9 cellular contexts compared by ENCODE assay signal in the genomic region with DNA sequence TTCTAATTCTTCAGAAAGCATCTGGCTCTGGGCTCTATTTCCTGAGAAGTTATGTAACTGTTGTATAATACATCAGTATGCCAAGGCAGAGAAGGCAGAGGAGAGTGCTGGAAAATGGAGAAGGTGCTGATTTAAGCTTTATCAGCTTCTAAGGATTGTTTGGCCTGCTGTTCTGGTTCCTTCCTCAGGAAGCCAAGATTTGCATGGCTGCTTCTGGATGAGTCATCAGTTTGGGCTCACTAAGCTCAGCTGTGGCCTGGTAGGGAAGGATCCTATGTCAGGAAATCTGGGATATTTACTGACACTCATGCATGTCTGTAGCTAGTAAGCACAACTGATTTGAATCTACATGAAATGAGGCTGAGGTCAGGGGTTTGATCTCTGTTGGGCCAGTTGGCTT.
DNase-seq lines count a peak whose midpoint lies in the region; ATAC-seq and TF ChIP-seq lines count a peak whose summit lies in the region.
"Had no signal": no experiment of that assay in that cellular context is flagged by ENCODE, and none has a peak within 500 bp of the region (broad histone marks: within the 10 kb centered on the region; RNA-seq: fewer than 3 reads in every experiment).

No MANE protein-coding gene starts in this region.

- H3K27ac ChIP-seq in H9 (ENCODE audit: insufficient read length, low read depth, low read length) (no peak overlapping the region), SK-N-MC (peak overlapping the region; percentile 94), smooth muscle cell (ENCODE audit: low read depth) (peak overlapping the region; percentile 58)
- H3K27ac ChIP-seq in CD8-positive, alpha-beta T cell (ENCODE audit: low read depth, low read length): no peak overlapping the region

- H3K56ac ChIP-seq in H9 (ENCODE audit: insufficient read length, low read depth, low read length): no peak overlapping the region

- H3K4ac ChIP-seq in H9 (ENCODE audit: low read depth, low read length): no peak overlapping the region

- H4K8ac ChIP-seq in H9 (replicated peaks; ENCODE audit: insufficient read length, low read depth, low read length): no peak overlapping the region

- no peak overlapping the region for H3K9ac ChIP-seq in H9 (ENCODE audit: extremely low read depth, insufficient read length, low read length)
- H3K9ac ChIP-seq in SK-N-MC (ENCODE audit: insufficient read length): no peak overlapping the region
- no peak overlapping the region for H3K9ac ChIP-seq in smooth muscle cell (ENCODE audit: low read depth)

- no peak overlapping the region for H2BK15ac ChIP-seq in H9 (ENCODE audit: low read depth, low read length)

- no peak overlapping the region for H3K14ac ChIP-seq in H9 (ENCODE audit: insufficient read depth, low read length)

- H4K91ac ChIP-seq in H9 (ENCODE audit: insufficient read length, low read depth, low read length): no peak overlapping the region

- DNase-seq in H9 (peak; percentile 45), SK-N-MC (ENCODE audit: low read depth, low spot score) (peak; percentile 97), glomerular endothelial cell (ENCODE audit: extremely low read depth, low read depth, low spot score) (peak; percentile 99), smooth muscle cell (lab: John Stamatoyannopoulos, UW; ENCODE audit: unreplicated experiment) (no peak), mesenteric fat pad (ENCODE audit: low spot score) (no peak)
- DNase-seq in activated naive CD4-positive, alpha-beta T cell treated with anti-CD3 and anti-CD28 coated beads, Interleukin-2, amount 50 U/mL, for 72 hours (ENCODE audit: low spot score in 2 of 2): no peak
- DNase-seq in CD8-positive, alpha-beta T cell: no peak
- DNase-seq: activated CD4-positive, alpha-beta T cell treated with anti-CD3 and anti-CD28 coated beads, Interleukin-2, amount 50 U/mL, for 1 hour; NCI-H1105 had no signal

- TF ChIP-seq CTCF in H9 (conservative IDR thresholded peaks at IDR 0.05) (no peak), smooth muscle cell (IDR thresholded peaks at IDR 0.05; ENCODE audit: borderline replicate concordance, insufficient read depth, poor library complexity, severe bottlenecking) (no peak)
- TF ChIP-seq CTCF in CD8-positive, alpha-beta T cell (IDR thresholded peaks at IDR 0.05): no peak

- H3K27me3 Mint-ChIP-seq in H9 (ENCODE audit: low read depth): no peaks in the 10 kb centered on the region
- H3K27me3 Mint-ChIP-seq in CD8-positive, alpha-beta T cell (ENCODE audit: low read depth): no peaks in the 10 kb centered on the region

- no peaks in the 10 kb centered on the region for H3K9me3 ChIP-seq in H9 (ENCODE audit: control insufficient read depth, low read depth, low read length)
- H3K9me3 ChIP-seq in SK-N-MC (ENCODE audit: low read depth, low read length): peaks cover 6% of the 10 kb centered on the region; the same call in 1 of the 2 replicates
- no peaks in the 10 kb centered on the region for H3K9me3 ChIP-seq in smooth muscle cell (replicated peaks; ENCODE audit: low read depth)
- H3K9me3 ChIP-seq in CD8-positive, alpha-beta T cell (ENCODE audit: low read length): no peaks in the 10 kb centered on the region

- no peak overlapping the region for H3T11ph ChIP-seq in H9 (ENCODE audit: low read length)

- no peaks in the 10 kb centered on the region for H3K23me2 ChIP-seq in H9 (ENCODE audit: insufficient read length, low read depth, low read length, poor library complexity, severe bottlenecking)

- H2BK12ac ChIP-seq in H9 (ENCODE audit: insufficient read length, low read depth, low read length): no peak overlapping the region

- H2AFZ ChIP-seq in H9 (ENCODE audit: low read length) (no peak overlapping the region), smooth muscle cell (ENCODE audit: low read depth) (no peak overlapping the region)

- H3K79me1 ChIP-seq in H9 (ENCODE audit: insufficient read depth, low read depth, low read length, poor library complexity, severe bottlenecking): no peaks in the 10 kb centered on the region

- no peak overlapping the region for H3K18ac ChIP-seq in H9 (ENCODE audit: insufficient read length, low read depth, low read length)

- H3F3A ChIP-seq in smooth muscle cell (ENCODE audit: low read depth): no peaks in the 10 kb centered on the region

- intact Hi-C loops in CD8-positive, alpha-beta T cell (cut with DNase I, micrococcal nuclease): no loop called here

- H3K79me2 ChIP-seq in H9 (ENCODE audit: insufficient read depth, low read length) (no peaks in the 10 kb centered on the region), smooth muscle cell (ENCODE audit: low read depth) (no peaks in the 10 kb centered on the region)

- H3K9me3 Mint-ChIP-seq in H9: peaks cover 0 to 2% of the 10 kb centered on the region in 2 experiments; a peak in 1 of 5 replicates
- no peaks in the 10 kb centered on the region for H3K9me3 Mint-ChIP-seq in activated naive CD4-positive, alpha-beta T cell treated with anti-CD3 and anti-CD28 coated beads, Interleukin-2, amount 50 U/mL, for 72 hours
- peaks cover 5% of the 10 kb centered on the region for H3K9me3 Mint-ChIP-seq in CD8-positive, alpha-beta T cell

- no peak overlapping the region for H2BK5ac ChIP-seq in H9 (ENCODE audit: insufficient read length, low read length)

- H2BK20ac ChIP-seq in H9 (ENCODE audit: low read depth, low read length, poor library complexity, severe bottlenecking): no peak overlapping the region

- no peak overlapping the region for H3K4me3 Mint-ChIP-seq in H9
- no peak overlapping the region for H3K4me3 Mint-ChIP-seq in CD8-positive, alpha-beta T cell

- no peak for ATAC-seq in activated naive CD4-positive, alpha-beta T cell treated with anti-CD3 and anti-CD28 coated beads, Interleukin-2, amount 50 U/mL, for 72 hours
- ATAC-seq in CD8-positive, alpha-beta T cell: no peak

- H3K36me3 ChIP-seq in SK-N-MC (ENCODE audit: insufficient read depth, low read length) (peaks cover 6% of the 10 kb centered on the region; the same call in 1 of the 2 replicates), smooth muscle cell (ENCODE audit: low read depth) (no peaks in the 10 kb centered on the region)
- H3K36me3 ChIP-seq in CD8-positive, alpha-beta T cell (ENCODE audit: insufficient read depth, low read length): no peaks in the 10 kb centered on the region

- H3K4me1 ChIP-seq in H9 (ENCODE audit: insufficient read depth, low read length) (no peaks in the 10 kb centered on the region; the same call in 1 of the 2 replicates), smooth muscle cell (ENCODE audit: low read depth) (no peaks in the 10 kb centered on the region)
- no peaks in the 10 kb centered on the region for H3K4me1 ChIP-seq in CD8-positive, alpha-beta T cell (ENCODE audit: insufficient read depth, low read length)

- peaks cover 0 to 1% (median 0%) of the 10 kb centered on the region in 3 experiments; a peak in 1 of 7 replicates for H3K36me3 Mint-ChIP-seq in H9 (ENCODE audit: insufficient read depth in 1 of 3, low read depth in 3 of 3)
- no peaks in the 10 kb centered on the region for H3K36me3 Mint-ChIP-seq in activated naive CD4-positive, alpha-beta T cell treated with anti-CD3 and anti-CD28 coated beads, Interleukin-2, amount 50 U/mL, for 72 hours
- H3K36me3 Mint-ChIP-seq in CD8-positive, alpha-beta T cell: no peaks in the 10 kb centered on the region

- H3K23ac ChIP-seq in H9 (ENCODE audit: insufficient read length, low read depth, low read length): no peak overlapping the region

- no peak overlapping the region for H4K5ac ChIP-seq in H9 (ENCODE audit: insufficient read length, low read depth, low read length)

- H2BK120ac ChIP-seq in H9 (ENCODE audit: low read depth, low read length, poor library complexity, severe bottlenecking): no peak overlapping the region

- H3K27ac Mint-ChIP-seq in H9: peak overlapping the region in 1 of 3 experiments; percentile 60; a peak in 1 of 7 replicates
- H3K27ac Mint-ChIP-seq in activated naive CD4-positive, alpha-beta T cell treated with anti-CD3 and anti-CD28 coated beads, Interleukin-2, amount 50 U/mL, for 72 hours: no peak overlapping the region
- H3K27ac Mint-ChIP-seq in CD8-positive, alpha-beta T cell: no peak overlapping the region

- POLR2A ChIA-PET in CD8-positive, alpha-beta T cell (lab: Charles Lee): no interaction called here

- CTCF ChIA-PET in CD8-positive, alpha-beta T cell (lab: Charles Lee): no interaction called here

- no peaks in the 10 kb centered on the region for H3K27me3 ChIP-seq in H9 (ENCODE audit: insufficient read depth, low read length)
- H3K27me3 ChIP-seq in smooth muscle cell (ENCODE audit: low read depth): no peaks in the 10 kb centered on the region
- H3K27me3 ChIP-seq in CD8-positive, alpha-beta T cell (ENCODE audit: insufficient read depth, low read length): no peaks in the 10 kb centered on the region

- H3K4me3 ChIP-seq in SK-N-MC (peak overlapping the region; percentile 23; the same call in 1 of the 2 replicates), smooth muscle cell (no peak overlapping the region)
- H3K4me3 ChIP-seq in CD8-positive, alpha-beta T cell (ENCODE audit: low read depth, low read length): no peak overlapping the region

- no peak overlapping the region for H2AK5ac ChIP-seq in H9 (ENCODE audit: insufficient read length, low read length)

- no peak overlapping the region for H3K4me2 ChIP-seq in H9 (ENCODE audit: insufficient read depth, insufficient read length, low read length)
- H3K4me2 ChIP-seq in smooth muscle cell: peak overlapping the region; percentile 19

- no peaks in the 10 kb centered on the region for H4K20me1 ChIP-seq in H9 (ENCODE audit: control insufficient read depth, insufficient read depth, insufficient read length)
- H4K20me1 ChIP-seq in smooth muscle cell (ENCODE audit: low read depth): no peaks in the 10 kb centered on the region

- peaks cover 3 to 6% of the 10 kb centered on the region in 2 experiments; a peak in 3 of 4 replicates for H3K4me1 Mint-ChIP-seq in H9
- H3K4me1 Mint-ChIP-seq in CD8-positive, alpha-beta T cell (ENCODE audit: low read depth): no peaks in the 10 kb centered on the region

Comparison
In these comparisons a context has a peak if more than half of its experiments do, and no peak if none do; other contexts are left out.
1. DNase-seq: peak in H9 (single experiment), SK-N-MC (single experiment) and glomerular endothelial cell (single experiment); none in smooth muscle cell (single experiment), activated naive CD4-positive, alpha-beta T cell treated with anti-CD3 and anti-CD28 coated beads, Interleukin-2, amount 50 U/mL, for 72 hours (0 of 2), CD8-positive, alpha-beta T cell (0 of 7) and mesenteric fat pad (single experiment).
2. H3K27ac ChIP-seq: peak in SK-N-MC (single experiment) and smooth muscle cell (single experiment); none in H9 (single experiment) and CD8-positive, alpha-beta T cell (single experiment).